Comparison of ENCODE assay signal across 15 cellular contexts in genomic region chr10:49179699-49180511, GRCh38. TPM values are rescaled to one million over a fixed set of nuclear protein-coding genes. Genes with fewer than 3 reads are reported as not detected.
A peak's percentile ranks its signal among the peaks of the same experiment; 100 is the strongest.
DNase-seq lines count a peak whose midpoint lies in the region; ATAC-seq, FAIRE-seq and TF ChIP-seq lines count a peak whose summit lies in the region.
"Had no signal": no experiment of that assay in that cellular context is flagged by ENCODE, and none has a peak within 500 bp of the region (broad histone marks: within the 10 kb centered on the region; RNA-seq: fewer than 3 reads in every experiment).

No MANE protein-coding gene starts in this region.

- H3K4me3 Mint-ChIP-seq in CD14-positive monocyte = no peak overlapping the region
- H3K4me3 Mint-ChIP-seq in T-helper 2 cell treated with Interferon-gamma antibody and Interleukin-4, amounts not matched to agents 5 μg/mL and 100 μg/mL, for 36 hours = peak overlapping the region; percentile 52
- H3K4me3 Mint-ChIP-seq in endothelial cell (ENCODE audit: unreplicated experiment) = no peak overlapping the region
- H3K4me3 Mint-ChIP-seq: nephron progenitor cell had no signal

- no peaks in the 10 kb centered on the region for H3K9me3 Mint-ChIP-seq in CD14-positive monocyte
- no peaks in the 10 kb centered on the region for H3K9me3 Mint-ChIP-seq in T-helper 2 cell treated with Interferon-gamma antibody and Interleukin-4, amounts not matched to agents 5 μg/mL and 100 μg/mL, for 36 hours
- H3K9me3 Mint-ChIP-seq in endothelial cell (ENCODE audit: unreplicated experiment) = no peaks in the 10 kb centered on the region
- H3K9me3 Mint-ChIP-seq: nephron progenitor cell had no signal

- H3K4me1 Mint-ChIP-seq in CD14-positive monocyte (peaks cover 58% of the 10 kb centered on the region), endothelial cell (ENCODE audit: unreplicated experiment) (peaks cover 19% of the 10 kb centered on the region)
- peaks cover 82% of the 10 kb centered on the region for H3K4me1 Mint-ChIP-seq in T-helper 2 cell treated with Interferon-gamma antibody and Interleukin-4, amounts not matched to agents 5 μg/mL and 100 μg/mL, for 36 hours (ENCODE audit: low read depth)

- H3K36me3 Mint-ChIP-seq in CD14-positive monocyte = peaks cover 8 to 18% of the 10 kb centered on the region in 2 donors
- peaks cover 32% of the 10 kb centered on the region for H3K36me3 Mint-ChIP-seq in T-helper 2 cell treated with Interferon-gamma antibody and Interleukin-4, amounts not matched to agents 5 μg/mL and 100 μg/mL, for 36 hours (ENCODE audit: low read depth)
- H3K36me3 Mint-ChIP-seq in endothelial cell (ENCODE audit: low read depth, unreplicated experiment) = no peaks in the 10 kb centered on the region

- no peak for TF ChIP-seq POLR2A in GM12891 (IDR thresholded peaks at IDR 0.05; ENCODE audit: low read depth, low read length)

- peak; percentile 76 for FAIRE-seq in GM12891 (lab: Jason Lieb, UNC)
- FAIRE-seq: H54, RCC 7860 had no signal

- H3K27me3 Mint-ChIP-seq in CD14-positive monocyte (ENCODE audit: low read depth in 3 of 3) (peaks cover 0 to 10% (median 3%) of the 10 kb centered on the region in 3 donors), endothelial cell (ENCODE audit: unreplicated experiment) (peaks cover 9% of the 10 kb centered on the region)
- no peaks in the 10 kb centered on the region for H3K27me3 Mint-ChIP-seq in T-helper 2 cell treated with Interferon-gamma antibody and Interleukin-4, amounts not matched to agents 5 μg/mL and 100 μg/mL, for 36 hours (ENCODE audit: low read depth)

- TF ChIP-seq CTCF in CD14-positive monocyte (IDR thresholded peaks at IDR 0.05) (no peak), endothelial cell (IDR thresholded peaks at IDR 0.05; ENCODE audit: unreplicated experiment) (no peak)

- ATAC-seq in HG03469 (IDR thresholded peaks at IDR 0.05; ENCODE audit: unreplicated experiment) (no peak), HG03045 (IDR thresholded peaks at IDR 0.05; ENCODE audit: unreplicated experiment) (no peak)

- H3K27ac Mint-ChIP-seq in CD14-positive monocyte = peak overlapping the region in 5 of 7 donors; percentile 0 to 75 (median 32)
- H3K27ac Mint-ChIP-seq in T-helper 2 cell treated with Interferon-gamma antibody and Interleukin-4, amounts not matched to agents 5 μg/mL and 100 μg/mL, for 36 hours = peak overlapping the region; percentile 83
- H3K27ac Mint-ChIP-seq in endothelial cell (ENCODE audit: unreplicated experiment) = peak overlapping the region; percentile 41
- H3K27ac Mint-ChIP-seq: nephron progenitor cell had no signal

- intact Hi-C loops in CD14-positive monocyte (cut with micrococcal nuclease) = loop anchor here (5.0 to 10.0 kb wide), 2 partner anchors 102 to 135 kb away; no protein-coding TSS in a partner anchor

- DNase-seq in CD14-positive monocyte (ENCODE audit: low spot score) = no peak
- DNase-seq in GM12891 (ENCODE audit: insufficient read length, low spot score) = no peak
- peak; percentile 38 for DNase-seq in T-helper 2 cell treated with Interferon-gamma antibody and Interleukin-4, amounts not matched to agents 5 μg/mL and 100 μg/mL, for 36 hours (ENCODE audit: low spot score)
- DNase-seq in endothelial cell (ENCODE audit: low spot score) = no peak
- DNase-seq in stimulated activated CD4-positive, alpha-beta T cell treated with anti-CD3 and anti-CD28 coated beads, Interleukin-2, amount 100 ng/mL, for 48 hours = no peak
- no peak for DNase-seq in NCI-H187 (lab: John Stamatoyannopoulos, UW)
- DNase-seq: adrenal gland; NCI-H1694 treated with DMSO at 0.1 percent for 48 hours; nephron progenitor cell; stimulated activated CD4-positive, alpha-beta T cell treated with anti-CD3 and anti-CD28 coated beads, Interleukin-4, amount 100 ng/mL, for 4 hours had no signal

TF ChIP-seq in GM12891, 5 proteins besides CTCF, POLR2A, EP300 and RAD21:
- TF ChIP-seq SPI1 (IDR thresholded peaks at IDR 0.05; ENCODE audit: low read depth, low read length) = peak; percentile 32; the same call in 1 of the 2 replicates
- TF ChIP-seq POLR2AphosphoS5 (IDR thresholded peaks at IDR 0.05; ENCODE audit: low read depth, low read length) = no peak

RNA-seq across cellular contexts. Expression of gene TMEM273, which starts 8.3 kb away (rescaled TPM):
- 1 to 10 TPM; 6.7 to 6.9 TPM for polyA plus RNA-seq in CD14-positive monocyte
- 14.3 TPM for polyA plus RNA-seq in GM12891 (2012; ENCODE audit: low read depth, missing spikeins)
- total RNA-seq in endothelial cell (ENCODE audit: unreplicated experiment) = 1.6 TPM

RNA-seq across cellular contexts. Expression of gene FAM170B, which starts 46.1 kb away (rescaled TPM):
- polyA plus RNA-seq in CD14-positive monocyte = not detected
- not detected for polyA plus RNA-seq in GM12891 (2012; ENCODE audit: low read depth, missing spikeins)
- total RNA-seq in endothelial cell (ENCODE audit: unreplicated experiment) = not detected
- total RNA-seq: adrenal gland, liver had no signal
- polyA plus RNA-seq: adrenal gland, liver had no signal

Comparison
In these comparisons a context has a peak if more than half of its experiments do, and no peak if none do; other contexts are left out.
1. H3K27ac Mint-ChIP-seq: peak in every context shown above with its lines; median percentile 83 in T-helper 2 cell treated with Interferon-gamma antibody and Interleukin-4, amounts not matched to agents 5 μg/mL and 100 μg/mL, for 36 hours; 41 in endothelial cell; 32 in CD14-positive monocyte.